22 cellular contexts compared by ENCODE assay signal in genomic region chr6:65149841-65150240, GRCh38.
"Had no signal": no experiment of that assay in that cellular context is flagged by ENCODE, and none has a peak within 500 bp of the region (broad histone marks: within the 10 kb centered on the region; RNA-seq: fewer than 3 reads in every experiment).

No MANE protein-coding gene starts in this region.

- H3K4me3 ChIP-seq: coronary artery, dorsolateral prefrontal cortex, esophagus squamous epithelium, gastrocnemius medialis, heart right ventricle, left lung, lower lobe of right lung had no signal

- DNase-seq: dermis blood vessel endothelial cell; dorsolateral prefrontal cortex; effector CD4-positive, alpha-beta T cell; effector memory CD4-positive, alpha-beta T cell; erythroblast; esophagus squamous epithelium; foreskin fibroblast; foreskin melanocyte; gastrocnemius medialis; glutamatergic neuron; head of caudate nucleus; heart right ventricle; hippocampal formation; left cardiac atrium; left lung; left ventricle myocardium superior; lower lobe of right lung; mesenchymal stem cell; midbrain; naive thymus-derived CD4-positive, alpha-beta T cell had no signal

- H3K36me3 ChIP-seq: esophagus squamous epithelium, gastrocnemius medialis, heart right ventricle, left lung, lower lobe of right lung had no signal

- H3K27ac ChIP-seq: coronary artery, dorsolateral prefrontal cortex, epithelial cell of prostate, esophagus squamous epithelium, gastrocnemius medialis, heart right ventricle, left lung, lower lobe of right lung had no signal

- H3K27me3 ChIP-seq: dorsolateral prefrontal cortex, esophagus squamous epithelium, gastrocnemius medialis, heart right ventricle, left lung had no signal

- H3K4me1 ChIP-seq: esophagus squamous epithelium, gastrocnemius medialis, heart right ventricle, left lung, lower lobe of right lung had no signal
